Comparison of ENCODE assay signal across 21 cellular contexts in genomic region chr10:1345368-1345767, GRCh38.
"Had no signal": no experiment of that assay in that cellular context is flagged by ENCODE, and none has a peak within 500 bp of the region (broad histone marks: within the 10 kb centered on the region; RNA-seq: fewer than 3 reads in every experiment).

No MANE protein-coding gene starts in this region.

- H3K9me3 ChIP-seq: esophagus muscularis mucosa, gastroesophageal sphincter, lower lobe of right lung, prostate gland, right atrium auricular region, sigmoid colon, stomach, tibial artery had no signal

- DNase-seq: dermis blood vessel endothelial cell; effector memory CD4-positive, alpha-beta T cell; foreskin keratinocyte; glutamatergic neuron; hypothalamus; immature natural killer cell; islet precursor cell; left ventricle myocardium superior; lower lobe of right lung; naive thymus-derived CD8-positive, alpha-beta T cell; sigmoid colon; stimulated activated CD4-positive, alpha-beta T cell treated with anti-CD3 and anti-CD28 coated beads, Interleukin-2, amount 100 ng/mL, for 24 hours; stimulated activated CD4-positive, alpha-beta T cell treated with anti-CD3 and anti-CD28 coated beads, Interleukin-4, amount 100 ng/mL, for 24 hours; stimulated activated naive CD4-positive, alpha-beta T cell treated with Interleukin-2 at 50 U/mL for 16 hours; stomach; tibial artery had no signal

- H3K4me3 ChIP-seq: coronary artery, esophagus muscularis mucosa, gastroesophageal sphincter, lower lobe of right lung, prostate gland, right atrium auricular region, sigmoid colon, stomach, tibial artery had no signal

- H3K4me1 ChIP-seq: esophagus muscularis mucosa, foreskin keratinocyte, gastroesophageal sphincter, lower lobe of right lung, prostate gland, right atrium auricular region, sigmoid colon, stomach, tibial artery had no signal

- H3K27me3 ChIP-seq: foreskin keratinocyte, gastroesophageal sphincter, right atrium auricular region, sigmoid colon, stomach, tibial artery had no signal

- ATAC-seq: foreskin keratinocyte; gastroesophageal sphincter; left ventricle myocardium superior; lower lobe of right lung; naive thymus-derived CD8-positive, alpha-beta T cell had no signal

- H3K36me3 ChIP-seq: esophagus muscularis mucosa, gastroesophageal sphincter, lower lobe of right lung, prostate gland, right atrium auricular region, sigmoid colon, stomach, tibial artery had no signal

- H3K27ac ChIP-seq: coronary artery, esophagus muscularis mucosa, foreskin keratinocyte, gastroesophageal sphincter, lower lobe of right lung, prostate gland, right atrium auricular region, sigmoid colon, stomach, tibial artery had no signal
